Comparison of ENCODE assay signal across 1 cellular context in the genomic region with DNA sequence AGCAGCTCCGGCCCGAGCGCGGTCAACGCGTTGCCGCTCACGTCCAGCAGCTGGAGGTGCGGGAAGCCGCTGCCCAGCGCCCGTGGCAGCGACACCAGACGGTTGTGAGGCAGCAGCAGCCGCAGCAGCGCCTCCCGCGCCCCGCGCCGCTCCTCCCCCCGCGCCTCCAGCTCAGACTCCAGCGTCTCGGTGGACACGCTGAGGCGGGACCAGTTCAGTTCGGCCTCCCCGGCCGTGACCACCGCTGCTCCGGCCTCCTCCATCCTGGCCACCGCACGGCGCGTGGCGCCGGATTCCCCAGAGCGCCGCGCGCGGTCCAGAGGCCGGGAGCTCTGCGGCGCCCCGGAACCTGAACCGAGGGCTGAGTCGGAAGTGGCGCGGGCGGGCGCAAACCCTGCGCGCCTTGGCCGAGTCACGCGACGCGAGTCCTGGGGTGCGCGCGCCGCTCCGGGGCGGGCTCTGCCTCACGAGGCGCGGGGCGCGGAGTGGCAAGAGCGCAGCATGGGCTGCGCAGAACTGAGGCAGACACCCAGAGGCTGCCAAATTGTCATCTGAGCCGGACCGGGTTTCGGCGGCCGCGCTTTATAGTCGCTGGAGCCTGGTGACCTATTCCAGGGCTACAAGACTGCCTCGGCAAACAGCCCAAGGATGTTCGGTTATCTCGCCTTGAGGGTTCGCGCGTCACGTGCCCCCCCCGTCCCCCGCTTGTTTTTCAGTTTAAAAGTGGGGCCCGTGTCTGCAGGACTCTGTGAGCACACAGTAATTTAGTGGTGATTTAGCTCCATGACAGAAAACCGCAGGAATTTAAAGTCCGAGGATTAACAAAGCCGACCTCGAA.
TF ChIP-seq lines count a peak whose summit lies in the region.

A gene (minus strand): TSS at position 374 of the 838 bp plus-strand sequence. CDS start 111 bp downstream, at position 263.

TF ChIP-seq in HepG2, 621 proteins besides CTCF, POLR2A, EP300 and RAD21 (continued from another document and continues in another):
- TF ChIP-seq ASH2L (IDR thresholded peaks at IDR 0.05; ENCODE audit: insufficient read length, low read depth, low read length) (peak; percentile 87), ZNF550 (CRISPR knock-in tag; IDR thresholded peaks at IDR 0.05; ENCODE audit: borderline replicate concordance) (no peak), ZNF20 (CRISPR knock-in tag; IDR thresholded peaks at IDR 0.05) (no peak), ZNF737 (CRISPR knock-in tag; IDR thresholded peaks at IDR 0.05; ENCODE audit: borderline replicate concordance) (no peak), SMC3 (IDR thresholded peaks at IDR 0.05; ENCODE audit: low read length) (no peak), XBP1 (CRISPR knock-in tag; IDR thresholded peaks at IDR 0.05) (no peak), ZBTB20 (CRISPR knock-in tag; IDR thresholded peaks at IDR 0.05; ENCODE audit: borderline replicate concordance, low read depth) (no peak; the same call in 1 of the 2 replicates), SMARCC2 (IDR thresholded peaks at IDR 0.05) (no peak), ZNF367 (CRISPR knock-in tag; IDR thresholded peaks at IDR 0.05; ENCODE audit: borderline replicate concordance) (0 out of 2 replicates have a peak, but pooled peaks have one; percentile 67), U2AF2 (IDR thresholded peaks at IDR 0.05; ENCODE audit: low read depth, low read length) (no peak), PTBP1 (IDR thresholded peaks at IDR 0.05; ENCODE audit: low read depth, low read length, poor library complexity, severe bottlenecking) (no peak), ZSCAN25 (CRISPR knock-in tag; IDR thresholded peaks at IDR 0.05) (peak; percentile 49; the same call in 1 of the 2 replicates), ZFP36L2 (CRISPR knock-in tag; IDR thresholded peaks at IDR 0.05) (no peak), ZZZ3 (CRISPR knock-in tag; IDR thresholded peaks at IDR 0.05; ENCODE audit: borderline replicate concordance) (peak; percentile 69; the same call in 1 of the 2 replicates), SP5 (CRISPR knock-in tag; IDR thresholded peaks at IDR 0.05; ENCODE audit: borderline replicate concordance, low read depth) (peak; percentile 49; the same call in 1 of the 2 replicates), MTA1 (CRISPR knock-in tag; IDR thresholded peaks at IDR 0.05; ENCODE audit: borderline replicate concordance) (peak; percentile 66; the same call in 1 of the 2 replicates), BRD4 (CRISPR knock-in tag; IDR thresholded peaks at IDR 0.05) (no peak), AHR (CRISPR knock-in tag; IDR thresholded peaks at IDR 0.05) (0 out of 2 replicates have a peak, but pooled peaks have one; percentile 36), TBL1XR1 (IDR thresholded peaks at IDR 0.05; ENCODE audit: borderline replicate concordance, low read length, partially characterized antibody) (no peak), ZNF605 (CRISPR knock-in tag; IDR thresholded peaks at IDR 0.05) (peak; percentile 89), HIVEP1 (CRISPR knock-in tag; IDR thresholded peaks at IDR 0.05) (no peak), GLI4 (CRISPR knock-in tag; IDR thresholded peaks at IDR 0.05; ENCODE audit: borderline replicate concordance) (peak; percentile 42), MAFK (conservative IDR thresholded peaks at IDR 0.05 in 1 of 2, IDR thresholded peaks at IDR 0.05 in 1 of 2; ENCODE audit: low read length in 2 of 2) (no peak), ZNF136 (CRISPR knock-in tag; IDR thresholded peaks at IDR 0.05; ENCODE audit: low read depth) (no peak; the same call in 1 of the 2 replicates)
- TF ChIP-seq, protein P1, sequence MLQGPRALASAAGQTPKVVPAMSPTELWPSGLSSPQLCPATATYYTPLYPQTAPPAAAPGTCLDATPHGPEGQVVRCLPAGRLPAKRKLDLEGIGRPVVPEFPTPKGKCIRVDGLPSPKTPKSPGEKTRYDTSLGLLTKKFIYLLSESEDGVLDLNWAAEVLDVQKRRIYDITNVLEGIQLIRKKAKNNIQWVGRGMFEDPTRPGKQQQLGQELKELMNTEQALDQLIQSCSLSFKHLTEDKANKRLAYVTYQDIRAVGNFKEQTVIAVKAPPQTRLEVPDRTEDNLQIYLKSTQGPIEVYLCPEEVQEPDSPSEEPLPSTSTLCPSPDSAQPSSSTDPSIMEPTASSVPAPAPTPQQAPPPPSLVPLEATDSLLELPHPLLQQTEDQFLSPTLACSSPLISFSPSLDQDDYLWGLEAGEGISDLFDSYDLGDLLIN (CRISPR knock-in tag; IDR thresholded peaks at IDR 0.05; ENCODE audit: borderline replicate concordance), result peak; percentile 80; the same call in 1 of the 2 replicates
- TF ChIP-seq, protein P2, sequence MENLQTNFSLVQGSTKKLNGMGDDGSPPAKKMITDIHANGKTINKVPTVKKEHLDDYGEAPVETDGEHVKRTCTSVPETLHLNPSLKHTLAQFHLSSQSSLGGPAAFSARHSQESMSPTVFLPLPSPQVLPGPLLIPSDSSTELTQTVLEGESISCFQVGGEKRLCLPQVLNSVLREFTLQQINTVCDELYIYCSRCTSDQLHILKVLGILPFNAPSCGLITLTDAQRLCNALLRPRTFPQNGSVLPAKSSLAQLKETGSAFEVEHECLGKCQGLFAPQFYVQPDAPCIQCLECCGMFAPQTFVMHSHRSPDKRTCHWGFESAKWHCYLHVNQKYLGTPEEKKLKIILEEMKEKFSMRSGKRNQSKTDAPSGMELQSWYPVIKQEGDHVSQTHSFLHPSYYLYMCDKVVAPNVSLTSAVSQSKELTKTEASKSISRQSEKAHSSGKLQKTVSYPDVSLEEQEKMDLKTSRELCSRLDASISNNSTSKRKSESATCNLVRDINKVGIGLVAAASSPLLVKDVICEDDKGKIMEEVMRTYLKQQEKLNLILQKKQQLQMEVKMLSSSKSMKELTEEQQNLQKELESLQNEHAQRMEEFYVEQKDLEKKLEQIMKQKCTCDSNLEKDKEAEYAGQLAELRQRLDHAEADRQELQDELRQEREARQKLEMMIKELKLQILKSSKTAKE (CRISPR knock-in tag; IDR thresholded peaks at IDR 0.05; ENCODE audit: borderline replicate concordance), result no peak; the same call in none of the 2 replicates
- TF ChIP-seq, protein P3, sequence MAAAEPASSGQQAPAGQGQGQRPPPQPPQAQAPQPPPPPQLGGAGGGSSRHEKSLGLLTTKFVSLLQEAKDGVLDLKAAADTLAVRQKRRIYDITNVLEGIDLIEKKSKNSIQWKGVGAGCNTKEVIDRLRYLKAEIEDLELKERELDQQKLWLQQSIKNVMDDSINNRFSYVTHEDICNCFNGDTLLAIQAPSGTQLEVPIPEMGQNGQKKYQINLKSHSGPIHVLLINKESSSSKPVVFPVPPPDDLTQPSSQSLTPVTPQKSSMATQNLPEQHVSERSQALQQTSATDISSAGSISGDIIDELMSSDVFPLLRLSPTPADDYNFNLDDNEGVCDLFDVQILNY (CRISPR knock-in tag; conservative IDR thresholded peaks at IDR 0.05), result 0 out of 2 replicates have a peak, but pooled peaks have one; percentile 65
- TF ChIP-seq, protein P4, sequence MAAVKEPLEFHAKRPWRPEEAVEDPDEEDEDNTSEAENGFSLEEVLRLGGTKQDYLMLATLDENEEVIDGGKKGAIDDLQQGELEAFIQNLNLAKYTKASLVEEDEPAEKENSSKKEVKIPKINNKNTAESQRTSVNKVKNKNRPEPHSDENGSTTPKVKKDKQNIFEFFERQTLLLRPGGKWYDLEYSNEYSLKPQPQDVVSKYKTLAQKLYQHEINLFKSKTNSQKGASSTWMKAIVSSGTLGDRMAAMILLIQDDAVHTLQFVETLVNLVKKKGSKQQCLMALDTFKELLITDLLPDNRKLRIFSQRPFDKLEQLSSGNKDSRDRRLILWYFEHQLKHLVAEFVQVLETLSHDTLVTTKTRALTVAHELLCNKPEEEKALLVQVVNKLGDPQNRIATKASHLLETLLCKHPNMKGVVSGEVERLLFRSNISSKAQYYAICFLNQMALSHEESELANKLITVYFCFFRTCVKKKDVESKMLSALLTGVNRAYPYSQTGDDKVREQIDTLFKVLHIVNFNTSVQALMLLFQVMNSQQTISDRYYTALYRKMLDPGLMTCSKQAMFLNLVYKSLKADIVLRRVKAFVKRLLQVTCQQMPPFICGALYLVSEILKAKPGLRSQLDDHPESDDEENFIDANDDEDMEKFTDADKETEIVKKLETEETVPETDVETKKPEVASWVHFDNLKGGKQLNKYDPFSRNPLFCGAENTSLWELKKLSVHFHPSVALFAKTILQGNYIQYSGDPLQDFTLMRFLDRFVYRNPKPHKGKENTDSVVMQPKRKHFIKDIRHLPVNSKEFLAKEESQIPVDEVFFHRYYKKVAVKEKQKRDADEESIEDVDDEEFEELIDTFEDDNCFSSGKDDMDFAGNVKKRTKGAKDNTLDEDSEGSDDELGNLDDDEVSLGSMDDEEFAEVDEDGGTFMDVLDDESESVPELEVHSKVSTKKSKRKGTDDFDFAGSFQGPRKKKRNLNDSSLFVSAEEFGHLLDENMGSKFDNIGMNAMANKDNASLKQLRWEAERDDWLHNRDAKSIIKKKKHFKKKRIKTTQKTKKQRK (IDR thresholded peaks at IDR 0.05; ENCODE audit: low read length), result no peak
- TF ChIP-seq, protein P5, sequence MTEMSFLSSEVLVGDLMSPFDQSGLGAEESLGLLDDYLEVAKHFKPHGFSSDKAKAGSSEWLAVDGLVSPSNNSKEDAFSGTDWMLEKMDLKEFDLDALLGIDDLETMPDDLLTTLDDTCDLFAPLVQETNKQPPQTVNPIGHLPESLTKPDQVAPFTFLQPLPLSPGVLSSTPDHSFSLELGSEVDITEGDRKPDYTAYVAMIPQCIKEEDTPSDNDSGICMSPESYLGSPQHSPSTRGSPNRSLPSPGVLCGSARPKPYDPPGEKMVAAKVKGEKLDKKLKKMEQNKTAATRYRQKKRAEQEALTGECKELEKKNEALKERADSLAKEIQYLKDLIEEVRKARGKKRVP (CRISPR knock-in tag; IDR thresholded peaks at IDR 0.05), result 0 out of 4 replicates have a peak, but pooled peaks of 1 of the 2 experiments have one; percentile 39
- TF ChIP-seq, protein P6, sequence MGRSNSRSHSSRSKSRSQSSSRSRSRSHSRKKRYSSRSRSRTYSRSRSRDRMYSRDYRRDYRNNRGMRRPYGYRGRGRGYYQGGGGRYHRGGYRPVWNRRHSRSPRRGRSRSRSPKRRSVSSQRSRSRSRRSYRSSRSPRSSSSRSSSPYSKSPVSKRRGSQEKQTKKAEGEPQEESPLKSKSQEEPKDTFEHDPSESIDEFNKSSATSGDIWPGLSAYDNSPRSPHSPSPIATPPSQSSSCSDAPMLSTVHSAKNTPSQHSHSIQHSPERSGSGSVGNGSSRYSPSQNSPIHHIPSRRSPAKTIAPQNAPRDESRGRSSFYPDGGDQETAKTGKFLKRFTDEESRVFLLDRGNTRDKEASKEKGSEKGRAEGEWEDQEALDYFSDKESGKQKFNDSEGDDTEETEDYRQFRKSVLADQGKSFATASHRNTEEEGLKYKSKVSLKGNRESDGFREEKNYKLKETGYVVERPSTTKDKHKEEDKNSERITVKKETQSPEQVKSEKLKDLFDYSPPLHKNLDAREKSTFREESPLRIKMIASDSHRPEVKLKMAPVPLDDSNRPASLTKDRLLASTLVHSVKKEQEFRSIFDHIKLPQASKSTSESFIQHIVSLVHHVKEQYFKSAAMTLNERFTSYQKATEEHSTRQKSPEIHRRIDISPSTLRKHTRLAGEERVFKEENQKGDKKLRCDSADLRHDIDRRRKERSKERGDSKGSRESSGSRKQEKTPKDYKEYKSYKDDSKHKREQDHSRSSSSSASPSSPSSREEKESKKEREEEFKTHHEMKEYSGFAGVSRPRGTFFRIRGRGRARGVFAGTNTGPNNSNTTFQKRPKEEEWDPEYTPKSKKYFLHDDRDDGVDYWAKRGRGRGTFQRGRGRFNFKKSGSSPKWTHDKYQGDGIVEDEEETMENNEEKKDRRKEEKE (IDR thresholded peaks at IDR 0.05), result no peak
- TF ChIP-seq, protein P7, sequence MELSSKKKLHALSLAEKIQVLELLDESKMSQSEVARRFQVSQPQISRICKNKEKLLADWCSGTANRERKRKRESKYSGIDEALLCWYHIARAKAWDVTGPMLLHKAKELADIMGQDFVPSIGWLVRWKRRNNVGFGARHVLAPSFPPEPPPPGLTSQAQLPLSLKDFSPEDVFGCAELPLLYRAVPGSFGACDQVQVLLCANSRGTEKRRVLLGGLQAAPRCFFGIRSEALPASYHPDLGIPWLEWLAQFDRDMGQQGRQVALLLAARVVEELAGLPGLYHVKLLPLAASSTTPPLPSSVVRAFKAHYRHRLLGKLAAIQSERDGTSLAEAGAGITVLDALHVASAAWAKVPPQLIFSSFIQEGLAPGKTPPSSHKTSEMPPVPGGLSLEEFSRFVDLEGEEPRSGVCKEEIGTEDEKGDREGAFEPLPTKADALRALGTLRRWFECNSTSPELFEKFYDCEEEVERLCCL (CRISPR knock-in tag; IDR thresholded peaks at IDR 0.05; ENCODE audit: borderline replicate concordance), result no peak
- TF ChIP-seq, protein P8, sequence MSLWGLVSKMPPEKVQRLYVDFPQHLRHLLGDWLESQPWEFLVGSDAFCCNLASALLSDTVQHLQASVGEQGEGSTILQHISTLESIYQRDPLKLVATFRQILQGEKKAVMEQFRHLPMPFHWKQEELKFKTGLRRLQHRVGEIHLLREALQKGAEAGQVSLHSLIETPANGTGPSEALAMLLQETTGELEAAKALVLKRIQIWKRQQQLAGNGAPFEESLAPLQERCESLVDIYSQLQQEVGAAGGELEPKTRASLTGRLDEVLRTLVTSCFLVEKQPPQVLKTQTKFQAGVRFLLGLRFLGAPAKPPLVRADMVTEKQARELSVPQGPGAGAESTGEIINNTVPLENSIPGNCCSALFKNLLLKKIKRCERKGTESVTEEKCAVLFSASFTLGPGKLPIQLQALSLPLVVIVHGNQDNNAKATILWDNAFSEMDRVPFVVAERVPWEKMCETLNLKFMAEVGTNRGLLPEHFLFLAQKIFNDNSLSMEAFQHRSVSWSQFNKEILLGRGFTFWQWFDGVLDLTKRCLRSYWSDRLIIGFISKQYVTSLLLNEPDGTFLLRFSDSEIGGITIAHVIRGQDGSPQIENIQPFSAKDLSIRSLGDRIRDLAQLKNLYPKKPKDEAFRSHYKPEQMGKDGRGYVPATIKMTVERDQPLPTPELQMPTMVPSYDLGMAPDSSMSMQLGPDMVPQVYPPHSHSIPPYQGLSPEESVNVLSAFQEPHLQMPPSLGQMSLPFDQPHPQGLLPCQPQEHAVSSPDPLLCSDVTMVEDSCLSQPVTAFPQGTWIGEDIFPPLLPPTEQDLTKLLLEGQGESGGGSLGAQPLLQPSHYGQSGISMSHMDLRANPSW (CRISPR knock-in tag; IDR thresholded peaks at IDR 0.05; ENCODE audit: borderline replicate concordance), result peak; percentile 89; the same call in 1 of the 2 replicates
- TF ChIP-seq, protein P9, sequence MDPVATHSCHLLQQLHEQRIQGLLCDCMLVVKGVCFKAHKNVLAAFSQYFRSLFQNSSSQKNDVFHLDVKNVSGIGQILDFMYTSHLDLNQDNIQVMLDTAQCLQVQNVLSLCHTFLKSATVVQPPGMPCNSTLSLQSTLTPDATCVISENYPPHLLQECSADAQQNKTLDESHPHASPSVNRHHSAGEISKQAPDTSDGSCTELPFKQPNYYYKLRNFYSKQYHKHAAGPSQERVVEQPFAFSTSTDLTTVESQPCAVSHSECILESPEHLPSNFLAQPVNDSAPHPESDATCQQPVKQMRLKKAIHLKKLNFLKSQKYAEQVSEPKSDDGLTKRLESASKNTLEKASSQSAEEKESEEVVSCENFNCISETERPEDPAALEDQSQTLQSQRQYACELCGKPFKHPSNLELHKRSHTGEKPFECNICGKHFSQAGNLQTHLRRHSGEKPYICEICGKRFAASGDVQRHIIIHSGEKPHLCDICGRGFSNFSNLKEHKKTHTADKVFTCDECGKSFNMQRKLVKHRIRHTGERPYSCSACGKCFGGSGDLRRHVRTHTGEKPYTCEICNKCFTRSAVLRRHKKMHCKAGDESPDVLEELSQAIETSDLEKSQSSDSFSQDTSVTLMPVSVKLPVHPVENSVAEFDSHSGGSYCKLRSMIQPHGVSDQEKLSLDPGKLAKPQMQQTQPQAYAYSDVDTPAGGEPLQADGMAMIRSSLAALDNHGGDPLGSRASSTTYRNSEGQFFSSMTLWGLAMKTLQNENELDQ (CRISPR knock-in tag; IDR thresholded peaks at IDR 0.05; ENCODE audit: borderline replicate concordance), result no peak
